Comparison of ENCODE assay signal across 9 cellular contexts in genomic region chr2:237859082-237859433, GRCh38. TPM values are rescaled to one million over a fixed set of nuclear protein-coding genes. Genes with fewer than 3 reads are reported as not detected.
DNase-seq lines count a peak whose midpoint lies in the region; ATAC-seq, FAIRE-seq and TF ChIP-seq lines count a peak whose summit lies in the region.
"Had no signal": no experiment of that assay in that cellular context is flagged by ENCODE, and none has a peak within 500 bp of the region (broad histone marks: within the 10 kb centered on the region; RNA-seq: fewer than 3 reads in every experiment).

No MANE protein-coding gene starts in this region.

- no peaks in the 10 kb centered on the region for H3K9me3 Mint-ChIP-seq in astrocyte (ENCODE audit: unreplicated experiment)
- H3K9me3 Mint-ChIP-seq in stimulated activated memory B cell treated with anti-CD40 and anti-IgM and Interleukin-4, amounts not matched to agents 10 μg/mL and 1 μg/mL and 100 μg/mL, for 72 hours: no peaks in the 10 kb centered on the region

- peak overlapping the region; percentile 87 for H3K4me2 ChIP-seq in astrocyte (ENCODE audit: low read length)

- H3K79me2 ChIP-seq in astrocyte (ENCODE audit: insufficient read depth, low read length): no peaks in the 10 kb centered on the region

- FAIRE-seq in astrocyte (lab: Jason Lieb, UNC) (no peak), RCC 7860 (lab: Jason Lieb, UNC) (no peak)
- FAIRE-seq: A204.1 had no signal

- H3K27me3 Mint-ChIP-seq in astrocyte (ENCODE audit: low read depth, unreplicated experiment): peaks cover 30% of the 10 kb centered on the region
- H3K27me3 Mint-ChIP-seq in stimulated activated memory B cell treated with anti-CD40 and anti-IgM and Interleukin-4, amounts not matched to agents 10 μg/mL and 1 μg/mL and 100 μg/mL, for 72 hours: peaks cover 49% of the 10 kb centered on the region

- H3K4me3 ChIP-seq in astrocyte (ENCODE audit: insufficient read depth, low read depth, low read length): no peak overlapping the region

- peaks cover 9% of the 10 kb centered on the region for H3K4me1 ChIP-seq in astrocyte (ENCODE audit: insufficient read depth, low read length)

- no peak overlapping the region for H3K9ac ChIP-seq in astrocyte (ENCODE audit: low read length)

- peak overlapping the region; percentile 49 for H2AFZ ChIP-seq in astrocyte (ENCODE audit: low read depth, low read length)

- H3K36me3 ChIP-seq in astrocyte (ENCODE audit: insufficient read depth, low read length): no peaks in the 10 kb centered on the region

- H3K36me3 Mint-ChIP-seq in astrocyte (ENCODE audit: low read depth, unreplicated experiment): no peaks in the 10 kb centered on the region
- H3K36me3 Mint-ChIP-seq in stimulated activated memory B cell treated with anti-CD40 and anti-IgM and Interleukin-4, amounts not matched to agents 10 μg/mL and 1 μg/mL and 100 μg/mL, for 72 hours: no peaks in the 10 kb centered on the region

- H3K9me3 ChIP-seq in astrocyte (ENCODE audit: insufficient read depth, low read depth, low read length): no peaks in the 10 kb centered on the region

- peak overlapping the region; percentile 81 for H3K4me3 Mint-ChIP-seq in astrocyte (ENCODE audit: unreplicated experiment)
- H3K4me3 Mint-ChIP-seq in stimulated activated memory B cell treated with anti-CD40 and anti-IgM and Interleukin-4, amounts not matched to agents 10 μg/mL and 1 μg/mL and 100 μg/mL, for 72 hours: no peak overlapping the region

- DNase-seq in NCI-H82 (lab: John Stamatoyannopoulos, UW): peak; percentile 41
- no peak for DNase-seq in NCI-H82 treated with DMSO at 0.1 percent for 48 hours (lab: John Stamatoyannopoulos, UW; ENCODE audit: unreplicated experiment)
- DNase-seq in astrocyte (ENCODE audit: low read depth): no peak
- no peak for DNase-seq in left colon
- no peak for DNase-seq in RCC 7860 (ENCODE audit: low spot score)
- DNase-seq in NCI-H146 (lab: John Stamatoyannopoulos, UW): no peak
- no peak for DNase-seq in stimulated activated CD4-positive, alpha-beta T cell treated with anti-CD3 and anti-CD28 coated beads, Interleukin-1b, Interleukin-23, amount 100 ng/mL, for 48 hours

- peaks cover 4% of the 10 kb centered on the region for H3K27me3 ChIP-seq in astrocyte (ENCODE audit: insufficient read depth, low read length)

- TF ChIP-seq CTCF in astrocyte (IDR thresholded peaks at IDR 0.05; ENCODE audit: insufficient read depth, low read depth, low read length): no peak

- peak; percentile 25 for ATAC-seq in left colon
- no peak for ATAC-seq in stimulated activated memory B cell treated with anti-CD40 and anti-IgM and Interleukin-4, amounts not matched to agents 10 μg/mL and 1 μg/mL and 100 μg/mL, for 72 hours

- H3K4me1 Mint-ChIP-seq in astrocyte (ENCODE audit: low read depth, unreplicated experiment): peaks cover 14% of the 10 kb centered on the region
- H3K4me1 Mint-ChIP-seq in stimulated activated memory B cell treated with anti-CD40 and anti-IgM and Interleukin-4, amounts not matched to agents 10 μg/mL and 1 μg/mL and 100 μg/mL, for 72 hours: peaks cover 8% of the 10 kb centered on the region

- H4K20me1 ChIP-seq in astrocyte (ENCODE audit: insufficient read depth, low read length): no peaks in the 10 kb centered on the region

- no peak overlapping the region for H3K27ac ChIP-seq in astrocyte (ENCODE audit: low read depth, low read length)

- H3K27ac Mint-ChIP-seq in astrocyte (ENCODE audit: unreplicated experiment): peak overlapping the region; percentile 90
- peak overlapping the region; percentile 61 for H3K27ac Mint-ChIP-seq in stimulated activated memory B cell treated with anti-CD40 and anti-IgM and Interleukin-4, amounts not matched to agents 10 μg/mL and 1 μg/mL and 100 μg/mL, for 72 hours

- intact Hi-C loops in left colon (cut with DNase I, micrococcal nuclease): loop anchor here in 1 of 2 donors (10.0 kb wide), 1 partner anchor 406 kb away; no protein-coding TSS in a partner anchor

RNA-seq across cellular contexts. Expression of gene RAMP1, which starts 0.4 kb away (rescaled TPM):
- 9.1 and 13.7 TPM in 2 replicates for total RNA-seq in astrocyte
- total RNA-seq in left colon: 10 to 100 TPM in 1 of 2 donors, 1 to 10 TPM in 1; 1.8 to 24.8 TPM
